ENCODE assay signal across 8 cellular contexts in genomic region chr11:45079943-45080719, GRCh38.
A peak's percentile ranks its signal among the peaks of the same experiment; 100 is the strongest.
DNase-seq lines count a peak whose midpoint lies in the region; ATAC-seq and TF ChIP-seq lines count a peak whose summit lies in the region.

No MANE protein-coding gene starts in this region.

- peak overlapping the region; percentile 89 for H3K27ac Mint-ChIP-seq in CD4-positive, alpha-beta T cell
- peak overlapping the region in 3 of 5 experiments; percentile 17 to 92 (median 26) for H3K27ac Mint-ChIP-seq in brain

- no peaks in the 10 kb centered on the region for H3K79me2 ChIP-seq in GM23248 (ENCODE audit: insufficient read depth)

- H3K27ac ChIP-seq in CD4-positive, alpha-beta T cell (ENCODE audit: low read depth, low read length) = peak overlapping the region; percentile 67
- no peak overlapping the region for H3K27ac ChIP-seq in GM23248

- CTCF ChIA-PET in CD4-positive, alpha-beta T cell (lab: Charles Lee) = interaction anchor here (1.2 to 1.5 kb wide), 2 partner anchors 23 to 144 kb away, joined by 3 to 4 read pairs; no protein-coding TSS in a partner anchor

- no peak overlapping the region for H3K4me2 ChIP-seq in GM23248 (ENCODE audit: unreplicated experiment)

- no peaks in the 10 kb centered on the region for H3K27me3 Mint-ChIP-seq in CD4-positive, alpha-beta T cell
- H3K27me3 Mint-ChIP-seq in brain = peaks cover 7% of the 10 kb centered on the region

- intact Hi-C loops in CD4-positive, alpha-beta T cell (cut with DNase I, micrococcal nuclease) = no loop called here

- no peaks in the 10 kb centered on the region for H3K36me3 ChIP-seq in GM23248 (ENCODE audit: low read depth)

- H3K4me1 Mint-ChIP-seq in CD4-positive, alpha-beta T cell (ENCODE audit: low read depth) = peaks cover 60% of the 10 kb centered on the region
- peaks cover 61% of the 10 kb centered on the region for H3K4me1 Mint-ChIP-seq in brain

- DNase-seq in CD4-positive, alpha-beta T cell = peak; percentile 20 to 64 (median 49)
- DNase-seq in T-helper 9 cell = peak; percentile 39
- DNase-seq in stimulated activated CD4-positive, alpha-beta T cell treated with anti-CD3 and anti-CD28 coated beads, Interleukin-15, amount 100 ng/mL, for 48 hours (ENCODE audit: low read depth in 2 of 2) = peak; percentile 38 to 40
- DNase-seq in HuH-7.5 (ENCODE audit: low spot score) = no peak
- no peak for DNase-seq in GM23248
- no peak for DNase-seq in ecto neural progenitor cell (ENCODE audit: low spot score)

- H4K20me1 ChIP-seq in GM23248 (ENCODE audit: insufficient read depth) = no peaks in the 10 kb centered on the region

- POLR2A ChIA-PET in CD4-positive, alpha-beta T cell (lab: Charles Lee) = interaction anchor here (0.6 to 1.3 kb wide), 9 partner anchors 13 to 153 kb away, joined by 3 to 6 read pairs (median 3); partner anchors contain the start of gene TP53I11

- ATAC-seq in CD4-positive, alpha-beta T cell (ENCODE audit: poor library complexity) = peak; percentile 92
- ATAC-seq in HG02759 (IDR thresholded peaks at IDR 0.05; ENCODE audit: unreplicated experiment) = peak; percentile 83

- H3K9me2 ChIP-seq in GM23248 (ENCODE audit: insufficient read depth) = no peaks in the 10 kb centered on the region

- H3K4me1 ChIP-seq in GM23248 (ENCODE audit: insufficient read depth) = 0 out of 2 replicates have a peak, but pooled peaks cover 5% of the 10 kb centered on the region

- TF ChIP-seq CTCF in CD4-positive, alpha-beta T cell (IDR thresholded peaks at IDR 0.05) = no peak
- TF ChIP-seq CTCF in brain (conservative IDR thresholded peaks at IDR 0.05) = no peak

- H3K27me3 ChIP-seq in CD4-positive, alpha-beta T cell (ENCODE audit: control insufficient read depth, insufficient read depth, low read length) = no peaks in the 10 kb centered on the region
- no peaks in the 10 kb centered on the region; the same call in 1 of the 2 replicates for H3K27me3 ChIP-seq in GM23248 (replicated peaks; ENCODE audit: insufficient read depth)

- no peaks in the 10 kb centered on the region for H3K36me3 Mint-ChIP-seq in CD4-positive, alpha-beta T cell (ENCODE audit: low read depth)
- H3K36me3 Mint-ChIP-seq in brain = no peaks in the 10 kb centered on the region

- in situ Hi-C loops in GM23248 (cut with MboI) = no loop called here

- H3F3A ChIP-seq in GM23248 (ENCODE audit: insufficient read depth) = no peaks in the 10 kb centered on the region

- WGBS in GM23248 (ENCODE audit: low coverage in 1 of 2, low lambda C conversion rate in 2 of 2, missing lambda C conversion rate in 2 of 2), 2 experiments = 72 to 76% methylated on average over 13 to 16 of the region's 16 CpGs

- H3K4me3 Mint-ChIP-seq in CD4-positive, alpha-beta T cell = peak overlapping the region; percentile 55
- H3K4me3 Mint-ChIP-seq in brain = no peak overlapping the region

- H2AFZ ChIP-seq in GM23248 = no peak overlapping the region

- H3K9me3 ChIP-seq in CD4-positive, alpha-beta T cell (ENCODE audit: control insufficient read depth, low read length) = no peaks in the 10 kb centered on the region
- H3K9me3 ChIP-seq in GM23248 (ENCODE audit: low read depth) = no peaks in the 10 kb centered on the region

- H3K9me3 Mint-ChIP-seq in CD4-positive, alpha-beta T cell = no peaks in the 10 kb centered on the region
- peaks cover 4 to 21% (median 12%) of the 10 kb centered on the region in 5 experiments for H3K9me3 Mint-ChIP-seq in brain

- H3K9ac ChIP-seq in GM23248 = no peak overlapping the region

- H3K4me3 ChIP-seq in GM23248 = no peak overlapping the region

Comparison
In these comparisons a context has a peak if more than half of its experiments do, and no peak if none do; other contexts are left out.
1. DNase-seq: peak in CD4-positive, alpha-beta T cell (10 of 10), T-helper 9 cell (single experiment) and stimulated activated CD4-positive, alpha-beta T cell treated with anti-CD3 and anti-CD28 coated beads, Interleukin-15, amount 100 ng/mL, for 48 hours (2 of 2); none in HuH-7.5 (single experiment), GM23248 (single experiment) and ecto neural progenitor cell (single experiment).